In the genomic region with DNA sequence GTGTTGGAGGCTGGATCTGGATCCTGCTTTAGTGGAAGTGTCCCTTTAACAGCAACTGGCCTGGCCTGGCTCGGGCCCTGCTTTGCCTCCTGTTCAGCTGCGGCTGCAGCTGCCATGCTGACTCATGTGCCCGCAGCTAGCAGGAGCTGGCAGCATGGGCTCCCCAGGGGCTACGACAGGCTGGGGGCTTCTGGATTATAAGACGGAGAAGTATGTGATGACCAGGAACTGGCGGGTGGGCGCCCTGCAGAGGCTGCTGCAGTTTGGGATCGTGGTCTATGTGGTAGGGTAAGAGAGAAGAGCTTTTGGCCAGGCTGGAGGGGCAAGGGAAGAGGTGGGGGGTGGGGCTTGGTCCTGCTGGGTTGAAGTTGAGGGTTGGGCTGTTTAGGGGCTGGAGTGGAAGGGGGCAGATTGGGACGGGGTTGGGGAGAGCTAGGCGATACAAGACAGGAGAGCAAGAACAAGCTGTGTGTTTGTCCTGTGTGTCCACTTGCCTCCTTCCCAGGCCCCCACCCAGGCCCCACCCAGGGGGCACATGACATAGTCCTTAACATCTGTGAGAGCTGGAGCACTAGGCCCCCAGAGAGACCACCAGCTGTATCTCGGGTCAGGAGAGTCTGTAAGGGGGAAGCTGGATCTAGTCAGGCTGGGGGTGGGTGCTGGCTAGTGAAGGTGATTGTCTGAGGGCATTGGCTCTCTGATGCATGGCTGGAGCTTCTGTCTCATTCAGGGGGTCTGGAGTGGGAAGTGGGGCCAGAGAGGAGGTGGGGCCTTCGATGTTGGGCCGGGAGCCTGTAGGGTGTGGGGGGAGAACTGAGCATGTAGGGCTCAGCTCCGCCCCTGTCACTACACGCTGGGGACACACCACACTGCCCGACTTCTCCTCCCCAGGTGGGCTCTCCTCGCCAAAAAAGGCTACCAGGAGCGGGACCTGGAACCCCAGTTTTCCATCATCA, we compare ENCODE assay signal across 8 cellular contexts.
DNase-seq lines count a peak whose midpoint lies in the region; ATAC-seq and TF ChIP-seq lines count a peak whose summit lies in the region.

TSS of gene P2RX6 (plus strand) at position 115 of the 956 bp plus-strand sequence. CDS start at position 125, 10 bp downstream.

- DNase-seq in GOT3 (lab: John Stamatoyannopoulos, UW) = peak; percentile 17
- peak; percentile 60 for DNase-seq in UCSD-AML1 (lab: John Stamatoyannopoulos, UW; ENCODE audit: unreplicated experiment)
- peak; percentile 42 for DNase-seq in glomerular visceral epithelial cell (ENCODE audit: extremely low spot score)
- DNase-seq in retinal pigment epithelial cell (ENCODE audit: low read depth) = no peak
- no peak for DNase-seq in SKM-1 treated with dmso at 0.1 percent for 144 hours (lab: John Stamatoyannopoulos, UW; ENCODE audit: unreplicated experiment)

- ATAC-seq in HG02970 (IDR thresholded peaks at IDR 0.05; ENCODE audit: low FRiP score, unreplicated experiment) (no peak), HG03439 (IDR thresholded peaks at IDR 0.05; ENCODE audit: unreplicated experiment) (no peak), GM19452 (IDR thresholded peaks at IDR 0.05; ENCODE audit: unreplicated experiment) (no peak)

- TF ChIP-seq CTCF in retinal pigment epithelial cell (conservative IDR thresholded peaks at IDR 0.05; ENCODE audit: low read depth, low read length) = no peak

- H3K4me3 ChIP-seq in retinal pigment epithelial cell (ENCODE audit: low read length) = peak within 1 kb of the TSS; percentile 58

Comparison
In these comparisons a context has a peak if more than half of its experiments do, and no peak if none do; other contexts are left out.
1. DNase-seq: peak in GOT3 (single experiment), UCSD-AML1 (single experiment) and glomerular visceral epithelial cell (single experiment); none in retinal pigment epithelial cell (single experiment) and SKM-1 treated with dmso at 0.1 percent for 144 hours (single experiment).